Comparison of ENCODE assay signal across 31 cellular contexts in the genomic region with DNA sequence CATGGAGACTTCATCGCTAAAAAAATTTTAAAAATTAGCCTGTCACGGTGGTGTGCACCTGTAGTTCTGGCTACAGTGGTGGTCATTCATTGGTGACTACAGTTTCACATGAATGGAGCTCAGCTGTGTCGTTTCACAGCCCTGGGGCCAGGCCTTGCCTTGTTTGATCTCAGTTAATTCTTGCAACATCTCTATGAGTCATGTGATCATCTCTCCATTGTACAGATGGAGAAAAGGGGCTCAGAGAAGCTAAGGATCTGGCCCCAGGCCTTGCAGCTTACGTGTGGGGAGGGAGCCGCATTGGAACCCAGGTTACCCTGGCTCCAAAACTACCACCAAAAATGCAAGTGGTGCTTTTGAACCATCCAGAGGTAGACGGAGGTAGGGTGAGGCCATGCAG. TPM values are rescaled to one million over a fixed set of nuclear protein-coding genes. Genes with fewer than 3 reads are reported as not detected.
"Had no signal": no experiment of that assay in that cellular context is flagged by ENCODE, and none has a peak within 500 bp of the region (broad histone marks: within the 10 kb centered on the region; RNA-seq: fewer than 3 reads in every experiment).

No MANE protein-coding gene starts in this region.

- H3K9ac ChIP-seq: parathyroid adenoma had no signal

- H3K27me3 ChIP-seq: neutrophil, right atrium auricular region, stomach, testis, thyroid gland, transverse colon, upper lobe of left lung, vagina had no signal

- H3K36me3 ChIP-seq: left ventricle myocardium inferior, neutrophil, right atrium auricular region, thyroid gland, vagina had no signal

- H3K4me3 Mint-ChIP-seq: immature natural killer cell; memory B cell; naive thymus-derived CD4-positive, alpha-beta T cell; natural killer cell treated with Interleukin-12 subunit alpha and Interleukin-12 subunit beta and Interleukin-15 and Interleukin-18, amount 100 ng/mL, for 72 hours; stimulated activated naive B cell treated with anti-CD40 and anti-IgM and Interleukin-4, amounts not matched to agents 10 μg/mL and 1 μg/mL and 100 μg/mL, for 72 hours had no signal

- FAIRE-seq: islet of Langerhans, kidney had no signal

- H3K36me3 Mint-ChIP-seq: immature natural killer cell; memory B cell; naive thymus-derived CD4-positive, alpha-beta T cell; natural killer cell treated with Interleukin-12 subunit alpha and Interleukin-12 subunit beta and Interleukin-15 and Interleukin-18, amount 100 ng/mL, for 72 hours; stimulated activated naive B cell treated with anti-CD40 and anti-IgM and Interleukin-4, amounts not matched to agents 10 μg/mL and 1 μg/mL and 100 μg/mL, for 72 hours had no signal

- H2AFZ ChIP-seq: parathyroid adenoma had no signal

- H3K27ac ChIP-seq: left ventricle myocardium inferior, neutrophil, parathyroid adenoma, psoas muscle, right atrium auricular region, skin epidermis, stomach, testis, thyroid gland, transverse colon, upper lobe of left lung, vagina had no signal

- H3K9me3 ChIP-seq: left ventricle myocardium inferior, mucosa of descending colon, neutrophil, psoas muscle, right atrium auricular region, stomach, testis, thyroid gland, transverse colon, upper lobe of left lung, vagina had no signal

- H3K27ac Mint-ChIP-seq: immature natural killer cell; memory B cell; naive thymus-derived CD4-positive, alpha-beta T cell; natural killer cell treated with Interleukin-12 subunit alpha and Interleukin-12 subunit beta and Interleukin-15 and Interleukin-18, amount 100 ng/mL, for 72 hours; stimulated activated naive B cell treated with anti-CD40 and anti-IgM and Interleukin-4, amounts not matched to agents 10 μg/mL and 1 μg/mL and 100 μg/mL, for 72 hours had no signal

- H3K4me1 Mint-ChIP-seq: immature natural killer cell; memory B cell; naive thymus-derived CD4-positive, alpha-beta T cell; stimulated activated naive B cell treated with anti-CD40 and anti-IgM and Interleukin-4, amounts not matched to agents 10 μg/mL and 1 μg/mL and 100 μg/mL, for 72 hours had no signal

- ATAC-seq: mucosa of descending colon; naive thymus-derived CD4-positive, alpha-beta T cell; psoas muscle; sciatic nerve; stimulated activated naive B cell treated with anti-CD40 and anti-IgM and Interleukin-4, amounts not matched to agents 10 μg/mL and 1 μg/mL and 100 μg/mL, for 72 hours; stimulated activated naive CD8-positive, alpha-beta T cell treated with anti-CD3 and anti-CD28 coated beads, Interleukin-15, Interleukin-2, amounts not matched to agents 100 U/mL and 50 U/mL, for 24 hours had no signal

- H3K27me3 Mint-ChIP-seq: memory B cell had no signal

- H3K4me3 ChIP-seq: left ventricle myocardium inferior, lung, mucosa of descending colon, psoas muscle, right atrium auricular region, skin epidermis, stomach, testis, thyroid gland, transverse colon, upper lobe of left lung, vagina had no signal

- H3K9me3 Mint-ChIP-seq: immature natural killer cell; naive thymus-derived CD4-positive, alpha-beta T cell; natural killer cell treated with Interleukin-12 subunit alpha and Interleukin-12 subunit beta and Interleukin-15 and Interleukin-18, amount 100 ng/mL, for 72 hours; stimulated activated naive B cell treated with anti-CD40 and anti-IgM and Interleukin-4, amounts not matched to agents 10 μg/mL and 1 μg/mL and 100 μg/mL, for 72 hours had no signal

- H3K4me1 ChIP-seq: left ventricle myocardium inferior, parathyroid adenoma, psoas muscle, right atrium auricular region, stomach, testis, transverse colon, upper lobe of left lung, vagina had no signal

- DNase-seq: hypothalamus; immature natural killer cell; kidney; left ventricle myocardium inferior; midbrain; mucosa of descending colon; naive thymus-derived CD4-positive, alpha-beta T cell; occipital lobe; psoas muscle; stimulated activated CD4-positive, alpha-beta T cell treated with anti-CD3 and anti-CD28 coated beads, Interleukin-12 subunit alpha, Interleukin-12 subunit beta, amount 100 ng/mL, for 4 hours; stimulated activated CD4-positive, alpha-beta T cell treated with anti-CD3 and anti-CD28 coated beads, Interleukin-15, amount 100 ng/mL, for 24 hours; stimulated activated CD4-positive, alpha-beta T cell treated with anti-CD3 and anti-CD28 coated beads, Interleukin-2, amount 100 ng/mL, for 24 hours; stimulated activated CD4-positive, alpha-beta T cell treated with anti-CD3 and anti-CD28 coated beads, Interleukin-4, amount 100 ng/mL, for 1 hour; stimulated activated naive B cell treated with anti-CD40 and anti-IgM and Interleukin-4, amounts not matched to agents 10 μg/mL and 1 μg/mL and 100 μg/mL, for 72 hours; stimulated activated naive CD8-positive, alpha-beta T cell treated with anti-CD3 and anti-CD28 coated beads, Interleukin-15, Interleukin-2, amounts not matched to agents 100 U/mL and 50 U/mL, for 24 hours; stomach; testis; thyroid gland; transverse colon; upper lobe of left lung had no signal

RNA-seq across cellular contexts. Expression of gene TMC5, which starts 54.8 kb away (rescaled TPM):
- polyA plus RNA-seq: immature natural killer cell; naive thymus-derived CD4-positive, alpha-beta T cell; neural cell had no signal
